ENCODE assay signal across 1 cellular context in the genomic region with DNA sequence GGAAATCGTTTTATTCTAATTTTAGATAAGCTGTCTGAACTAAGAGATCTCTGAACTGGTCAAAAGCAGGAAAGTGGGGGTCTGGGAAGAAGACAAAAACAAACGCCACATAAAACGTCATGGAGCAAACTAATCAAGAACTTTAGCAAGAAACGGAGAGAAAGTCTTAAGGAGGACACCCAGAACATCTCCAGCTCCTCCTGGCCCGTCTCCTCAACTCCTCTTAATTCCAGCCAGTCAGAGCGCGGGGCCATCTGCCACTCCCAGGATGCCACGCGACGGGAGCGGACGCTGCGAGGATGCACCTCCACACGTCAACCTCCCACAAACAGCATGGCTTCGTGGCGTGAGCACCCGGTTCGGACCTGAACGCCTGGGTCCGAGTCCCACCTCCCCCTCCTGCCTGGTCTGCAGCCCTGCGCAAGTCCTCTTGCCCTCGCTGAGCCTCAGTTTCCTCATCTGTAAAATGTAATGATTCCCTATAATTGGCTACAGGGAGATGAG.
TF ChIP-seq lines count a peak whose summit lies in the region.

No MANE protein-coding gene starts in this region.

TF ChIP-seq in HepG2, 621 proteins besides CTCF, POLR2A, EP300 and RAD21 (continued from another document and continues in another):
- TF ChIP-seq ZNF318 (CRISPR knock-in tag; IDR thresholded peaks at IDR 0.05) (no peak; the same call in 1 of the 2 replicates), ZNF296 (CRISPR knock-in tag; conservative IDR thresholded peaks at IDR 0.05) (peak; percentile 74; the same call in 1 of the 2 replicates), MNT (IDR thresholded peaks at IDR 0.05) (peak; percentile 70), POLR2AphosphoS5 (IDR thresholded peaks at IDR 0.05; ENCODE audit: low read depth, low read length) (peak; percentile 64; the same call in 1 of the 2 replicates), ZNF3 (CRISPR knock-in tag; IDR thresholded peaks at IDR 0.05) (no peak; the same call in 1 of the 2 replicates), ZNF792 (CRISPR knock-in tag; IDR thresholded peaks at IDR 0.05) (peak; percentile 17; the same call in 1 of the 2 replicates), ZNF567 (CRISPR knock-in tag; IDR thresholded peaks at IDR 0.05; ENCODE audit: borderline replicate concordance) (0 out of 2 replicates have a peak, but pooled peaks have one; percentile 24), HNRNPK (IDR thresholded peaks at IDR 0.05; ENCODE audit: low read depth, low read length, poor library complexity, severe bottlenecking) (no peak), THYN1 (CRISPR knock-in tag; IDR thresholded peaks at IDR 0.05; ENCODE audit: borderline replicate concordance, low read depth) (no peak), NFE2L2 (IDR thresholded peaks at IDR 0.05; ENCODE audit: low read length) (no peak), JUND (CRISPR knock-in tag; IDR thresholded peaks at IDR 0.05) (0 out of 2 replicates have a peak, but pooled peaks have one; percentile 18), FOSL2 (CRISPR knock-in tag; IDR thresholded peaks at IDR 0.05) (peak; percentile 18; the same call in 1 of the 2 replicates), ATF7-NPFF (CRISPR knock-in tag; IDR thresholded peaks at IDR 0.05; ENCODE audit: low read depth) (0 out of 2 replicates have a peak, but pooled peaks have one; percentile 7), ZMAT3 (CRISPR knock-in tag; conservative IDR thresholded peaks at IDR 0.05) (peak; percentile 80), EEA1 (CRISPR knock-in tag; IDR thresholded peaks at IDR 0.05; ENCODE audit: borderline replicate concordance) (peak; percentile 26; the same call in 1 of the 2 replicates), SNAI1 (CRISPR knock-in tag; IDR thresholded peaks at IDR 0.05; ENCODE audit: borderline replicate concordance) (no peak; the same call in 1 of the 2 replicates), ZNF615 (CRISPR knock-in tag; IDR thresholded peaks at IDR 0.05; ENCODE audit: borderline replicate concordance) (no peak), ZBTB39 (CRISPR knock-in tag; IDR thresholded peaks at IDR 0.05) (peak; percentile 40; the same call in 1 of the 2 replicates), ZFP36L1 (CRISPR knock-in tag; IDR thresholded peaks at IDR 0.05) (peak; percentile 73; the same call in 1 of the 2 replicates), PLSCR1 (CRISPR knock-in tag; IDR thresholded peaks at IDR 0.05; ENCODE audit: borderline replicate concordance) (no peak), THRA (CRISPR knock-in tag; IDR thresholded peaks at IDR 0.05; ENCODE audit: borderline replicate concordance) (no peak), CAMTA2 (CRISPR knock-in tag; IDR thresholded peaks at IDR 0.05; ENCODE audit: borderline replicate concordance) (0 out of 2 replicates have a peak, but pooled peaks have one; percentile 57), ZNF451 (CRISPR knock-in tag; IDR thresholded peaks at IDR 0.05) (peak; percentile 82), ZSCAN21 (CRISPR knock-in tag; IDR thresholded peaks at IDR 0.05; ENCODE audit: borderline replicate concordance) (peak; percentile 80; the same call in 1 of the 2 replicates), KDM2A (CRISPR knock-in tag; IDR thresholded peaks at IDR 0.05; ENCODE audit: borderline replicate concordance, low read depth) (peak; percentile 85; the same call in 1 of the 2 replicates), RBM22 (optimal IDR thresholded peaks at IDR 0.05; ENCODE audit: low read length) (peak; percentile 51), ZFP91 (CRISPR knock-in tag; IDR thresholded peaks at IDR 0.05; ENCODE audit: borderline replicate concordance) (peak; percentile 61; the same call in 1 of the 2 replicates), ZBTB20 (CRISPR knock-in tag; IDR thresholded peaks at IDR 0.05; ENCODE audit: borderline replicate concordance, low read depth) (no peak), ZNF274 (CRISPR knock-in tag; IDR thresholded peaks at IDR 0.05) (0 out of 2 replicates have a peak, but pooled peaks have one; percentile 72)
- TF ChIP-seq, protein P1, sequence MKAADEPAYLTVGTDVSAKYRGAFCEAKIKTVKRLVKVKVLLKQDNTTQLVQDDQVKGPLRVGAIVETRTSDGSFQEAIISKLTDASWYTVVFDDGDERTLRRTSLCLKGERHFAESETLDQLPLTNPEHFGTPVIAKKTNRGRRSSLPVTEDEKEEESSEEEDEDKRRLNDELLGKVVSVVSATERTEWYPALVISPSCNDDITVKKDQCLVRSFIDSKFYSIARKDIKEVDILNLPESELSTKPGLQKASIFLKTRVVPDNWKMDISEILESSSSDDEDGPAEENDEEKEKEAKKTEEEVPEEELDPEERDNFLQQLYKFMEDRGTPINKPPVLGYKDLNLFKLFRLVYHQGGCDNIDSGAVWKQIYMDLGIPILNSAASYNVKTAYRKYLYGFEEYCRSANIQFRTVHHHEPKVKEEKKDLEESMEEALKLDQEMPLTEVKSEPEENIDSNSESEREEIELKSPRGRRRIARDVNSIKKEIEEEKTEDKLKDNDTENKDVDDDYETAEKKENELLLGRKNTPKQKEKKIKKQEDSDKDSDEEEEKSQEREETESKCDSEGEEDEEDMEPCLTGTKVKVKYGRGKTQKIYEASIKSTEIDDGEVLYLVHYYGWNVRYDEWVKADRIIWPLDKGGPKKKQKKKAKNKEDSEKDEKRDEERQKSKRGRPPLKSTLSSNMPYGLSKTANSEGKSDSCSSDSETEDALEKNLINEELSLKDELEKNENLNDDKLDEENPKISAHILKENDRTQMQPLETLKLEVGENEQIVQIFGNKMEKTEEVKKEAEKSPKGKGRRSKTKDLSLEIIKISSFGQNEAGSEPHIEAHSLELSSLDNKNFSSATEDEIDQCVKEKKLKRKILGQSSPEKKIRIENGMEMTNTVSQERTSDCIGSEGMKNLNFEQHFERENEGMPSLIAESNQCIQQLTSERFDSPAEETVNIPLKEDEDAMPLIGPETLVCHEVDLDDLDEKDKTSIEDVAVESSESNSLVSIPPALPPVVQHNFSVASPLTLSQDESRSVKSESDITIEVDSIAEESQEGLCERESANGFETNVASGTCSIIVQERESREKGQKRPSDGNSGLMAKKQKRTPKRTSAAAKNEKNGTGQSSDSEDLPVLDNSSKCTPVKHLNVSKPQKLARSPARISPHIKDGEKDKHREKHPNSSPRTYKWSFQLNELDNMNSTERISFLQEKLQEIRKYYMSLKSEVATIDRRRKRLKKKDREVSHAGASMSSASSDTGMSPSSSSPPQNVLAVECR (CRISPR knock-in tag; IDR thresholded peaks at IDR 0.05; ENCODE audit: borderline replicate concordance), result peak; percentile 90; the same call in 1 of the 2 replicates
- TF ChIP-seq, protein P2, sequence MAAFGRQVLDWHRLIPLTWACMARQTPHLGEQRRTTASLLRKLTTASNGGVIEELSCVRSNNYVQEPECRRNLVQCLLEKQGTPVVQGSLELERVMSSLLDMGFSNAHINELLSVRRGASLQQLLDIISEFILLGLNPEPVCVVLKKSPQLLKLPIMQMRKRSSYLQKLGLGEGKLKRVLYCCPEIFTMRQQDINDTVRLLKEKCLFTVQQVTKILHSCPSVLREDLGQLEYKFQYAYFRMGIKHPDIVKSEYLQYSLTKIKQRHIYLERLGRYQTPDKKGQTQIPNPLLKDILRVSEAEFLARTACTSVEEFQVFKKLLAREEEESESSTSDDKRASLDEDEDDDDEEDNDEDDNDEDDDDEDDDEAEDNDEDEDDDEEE (CRISPR knock-in tag; IDR thresholded peaks at IDR 0.05), result peak; percentile 90
